Comparison of ENCODE assay signal across 8 cellular contexts in genomic region chr11:76379811-76380160, GRCh38. TPM values are rescaled to one million over a fixed set of nuclear protein-coding genes. Genes with fewer than 3 reads are reported as not detected.
DNase-seq lines count a peak whose midpoint lies in the region; ATAC-seq and TF ChIP-seq lines count a peak whose summit lies in the region.

No MANE protein-coding gene starts in this region.

- CTCF ChIA-PET in SK-N-SH (lab: Yijun Ruan, JAX), result interaction anchor here (1.4 kb wide), 1 partner anchor 133 kb away, joined by 3 read pairs; no protein-coding TSS in a partner anchor

- H3K9me3 Mint-ChIP-seq in activated naive CD8-positive, alpha-beta T cell treated with anti-CD3 and anti-CD28 coated beads for 36 hours, result no peaks in the 10 kb centered on the region

- peak overlapping the region; percentile 78 to 85 for H3K4me3 ChIP-seq in SK-N-SH (ENCODE audit: low read depth in 2 of 2, low read length in 1 of 2)
- H3K4me3 ChIP-seq in kidney epithelial cell (ENCODE audit: low read depth, low read length), result peak overlapping the region; percentile 89

- peaks cover 58% of the 10 kb centered on the region for H3K4me1 Mint-ChIP-seq in activated naive CD8-positive, alpha-beta T cell treated with anti-CD3 and anti-CD28 coated beads for 36 hours

- peaks cover 58% of the 10 kb centered on the region for H3K79me2 ChIP-seq in SK-N-SH (ENCODE audit: insufficient read depth)

- peaks cover 28% of the 10 kb centered on the region for H4K20me1 ChIP-seq in SK-N-SH (ENCODE audit: insufficient read depth)

- no peaks in the 10 kb centered on the region for H3K9me2 ChIP-seq in SK-N-SH

- H3K27me3 Mint-ChIP-seq in activated naive CD8-positive, alpha-beta T cell treated with anti-CD3 and anti-CD28 coated beads for 36 hours, result no peaks in the 10 kb centered on the region

- peaks cover 17 to 26% of the 10 kb centered on the region in 2 experiments; a peak in 3 of 4 replicates for H3K4me1 ChIP-seq in SK-N-SH (ENCODE audit: control insufficient read depth in 1 of 2, insufficient read depth in 2 of 2, low read depth in 1 of 2, low read length in 1 of 2)

- H3K36me3 ChIP-seq in SK-N-SH (replicated peaks in 1 of 2; ENCODE audit: control insufficient read depth in 1 of 2, insufficient read depth in 2 of 2, low read length in 1 of 2), result no peaks in the 10 kb centered on the region
- H3K36me3 ChIP-seq in kidney epithelial cell (ENCODE audit: control insufficient read depth, insufficient read depth, low read length), result no peaks in the 10 kb centered on the region

- H3K9ac ChIP-seq in SK-N-SH, result peak overlapping the region; percentile 86

- H3K27ac ChIP-seq in SK-N-SH (ENCODE audit: low read depth in 2 of 2, low read length in 1 of 2) (no peak overlapping the region), substantia nigra (ENCODE audit: low read depth, low read length, poor library complexity, severe bottlenecking) (peak overlapping the region; percentile 47)

- POLR2A ChIA-PET in SK-N-SH (lab: Yijun Ruan, JAX), result no interaction called here

- no peak for ATAC-seq in SK-N-SH treated with all-trans-retinoic acid at 6 μM for 48 hours
- no peak for ATAC-seq in activated CD4-positive, CD25-positive, alpha-beta regulatory T cell treated with anti-CD3 and anti-CD28 coated beads, Interleukin-2, amount 50 U/mL, for 24 hours

- H3K27ac Mint-ChIP-seq in activated naive CD8-positive, alpha-beta T cell treated with anti-CD3 and anti-CD28 coated beads for 36 hours, result peak overlapping the region; percentile 87

- H3K9me3 ChIP-seq in SK-N-SH, result no peaks in the 10 kb centered on the region

- DNase-seq in SK-N-SH (no peak), kidney epithelial cell (ENCODE audit: low read depth) (no peak), substantia nigra (lab: John Stamatoyannopoulos, UW) (no peak)
- DNase-seq in activated naive CD8-positive, alpha-beta T cell treated with anti-CD3 and anti-CD28 coated beads for 36 hours, result no peak
- DNase-seq in stimulated activated CD4-positive, alpha-beta T cell treated with anti-CD3 and anti-CD28 coated beads, Interleukin-2, amount 100 ng/mL, for 48 hours, result no peak
- DNase-seq in NK-92 treated with Interleukin-12 subunit alpha and Interleukin-12 subunit beta, amount 100 ng/mL, for 24 hours (lab: John Stamatoyannopoulos, UW), result no peak

- 0 out of 2 replicates have a peak overlapping the region, but pooled peaks have one; percentile 78 for H2AFZ ChIP-seq in SK-N-SH (ENCODE audit: low read depth)

- no peaks in the 10 kb centered on the region for H3K27me3 ChIP-seq in SK-N-SH (ENCODE audit: insufficient read depth)
- no peaks in the 10 kb centered on the region for H3K27me3 ChIP-seq in kidney epithelial cell (ENCODE audit: control insufficient read depth, insufficient read depth, low read length)

- no peak for TF ChIP-seq RAD21 in SK-N-SH (IDR thresholded peaks at IDR 0.05; ENCODE audit: low read length)

- TF ChIP-seq CTCF in SK-N-SH (IDR thresholded peaks at IDR 0.05) (no peak), kidney epithelial cell (IDR thresholded peaks at IDR 0.05; ENCODE audit: insufficient read depth, low read length, poor library complexity, severe bottlenecking) (no peak)

- TF ChIP-seq EP300 in SK-N-SH (IDR thresholded peaks at IDR 0.05; ENCODE audit: borderline replicate concordance in 1 of 2, low read depth in 1 of 2, low read length in 1 of 2), result no peak

- peak overlapping the region; percentile 86 for H3K4me2 ChIP-seq in SK-N-SH

- no peaks in the 10 kb centered on the region for H3F3A ChIP-seq in SK-N-SH (replicated peaks; ENCODE audit: insufficient read depth)

- peak overlapping the region; percentile 87 for H3K4me3 Mint-ChIP-seq in activated naive CD8-positive, alpha-beta T cell treated with anti-CD3 and anti-CD28 coated beads for 36 hours

- WGBS in SK-N-SH (ENCODE audit: low lambda C conversion rate), result 41% methylated on average over 6 of the region's 6 CpGs

- H3K36me3 Mint-ChIP-seq in activated naive CD8-positive, alpha-beta T cell treated with anti-CD3 and anti-CD28 coated beads for 36 hours, result peaks cover 12% of the 10 kb centered on the region

TF ChIP-seq in SK-N-SH, 30 proteins besides CTCF, POLR2A, EP300 and RAD21:
- no peak for TF ChIP-seq ELF1 (IDR thresholded peaks at IDR 0.05)
- TF ChIP-seq ZBTB33 (IDR thresholded peaks at IDR 0.05; ENCODE audit: borderline replicate concordance, low read depth), result no peak
- TF ChIP-seq RCOR1 (IDR thresholded peaks at IDR 0.05; ENCODE audit: low read length), result no peak
- TF ChIP-seq GABPA (IDR thresholded peaks at IDR 0.05; ENCODE audit: low read depth), result no peak
- no peak for TF ChIP-seq JUND (IDR thresholded peaks at IDR 0.05)
- TF ChIP-seq, protein P1, sequence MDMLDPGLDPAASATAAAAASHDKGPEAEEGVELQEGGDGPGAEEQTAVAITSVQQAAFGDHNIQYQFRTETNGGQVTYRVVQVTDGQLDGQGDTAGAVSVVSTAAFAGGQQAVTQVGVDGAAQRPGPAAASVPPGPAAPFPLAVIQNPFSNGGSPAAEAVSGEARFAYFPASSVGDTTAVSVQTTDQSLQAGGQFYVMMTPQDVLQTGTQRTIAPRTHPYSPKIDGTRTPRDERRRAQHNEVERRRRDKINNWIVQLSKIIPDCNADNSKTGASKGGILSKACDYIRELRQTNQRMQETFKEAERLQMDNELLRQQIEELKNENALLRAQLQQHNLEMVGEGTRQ (IDR thresholded peaks at IDR 0.05; ENCODE audit: borderline replicate concordance, low read depth, low read length), result no peak
- TF ChIP-seq TEAD4 (IDR thresholded peaks at IDR 0.05; ENCODE audit: borderline replicate concordance, insufficient read depth), result no peak

TF ChIP-seq in SK-N-SH treated with all-trans-retinoic acid at 6 μM for 48 hours, 23 proteins besides CTCF, POLR2A, EP300 and RAD21 (continues in another document):
- TF ChIP-seq ESRRG (CRISPR knock-in tag; IDR thresholded peaks at IDR 0.05) (no peak), ISL1 (CRISPR knock-in tag; IDR thresholded peaks at IDR 0.05) (no peak), TOX (CRISPR knock-in tag; IDR thresholded peaks at IDR 0.05; ENCODE audit: borderline replicate concordance) (no peak), ZC3H10 (CRISPR knock-in tag; IDR thresholded peaks at IDR 0.05) (no peak), ARNTL (CRISPR knock-in tag; IDR thresholded peaks at IDR 0.05; ENCODE audit: borderline replicate concordance, low read depth) (no peak), CSDC2 (CRISPR knock-in tag; IDR thresholded peaks at IDR 0.05) (no peak), ZNF8 (CRISPR knock-in tag; IDR thresholded peaks at IDR 0.05) (no peak), SNAI2 (CRISPR knock-in tag; IDR thresholded peaks at IDR 0.05) (no peak), ZNF70 (CRISPR knock-in tag; IDR thresholded peaks at IDR 0.05) (no peak), TCF4 (CRISPR knock-in tag; IDR thresholded peaks at IDR 0.05; ENCODE audit: borderline replicate concordance) (no peak)
- TF ChIP-seq, protein P2, sequence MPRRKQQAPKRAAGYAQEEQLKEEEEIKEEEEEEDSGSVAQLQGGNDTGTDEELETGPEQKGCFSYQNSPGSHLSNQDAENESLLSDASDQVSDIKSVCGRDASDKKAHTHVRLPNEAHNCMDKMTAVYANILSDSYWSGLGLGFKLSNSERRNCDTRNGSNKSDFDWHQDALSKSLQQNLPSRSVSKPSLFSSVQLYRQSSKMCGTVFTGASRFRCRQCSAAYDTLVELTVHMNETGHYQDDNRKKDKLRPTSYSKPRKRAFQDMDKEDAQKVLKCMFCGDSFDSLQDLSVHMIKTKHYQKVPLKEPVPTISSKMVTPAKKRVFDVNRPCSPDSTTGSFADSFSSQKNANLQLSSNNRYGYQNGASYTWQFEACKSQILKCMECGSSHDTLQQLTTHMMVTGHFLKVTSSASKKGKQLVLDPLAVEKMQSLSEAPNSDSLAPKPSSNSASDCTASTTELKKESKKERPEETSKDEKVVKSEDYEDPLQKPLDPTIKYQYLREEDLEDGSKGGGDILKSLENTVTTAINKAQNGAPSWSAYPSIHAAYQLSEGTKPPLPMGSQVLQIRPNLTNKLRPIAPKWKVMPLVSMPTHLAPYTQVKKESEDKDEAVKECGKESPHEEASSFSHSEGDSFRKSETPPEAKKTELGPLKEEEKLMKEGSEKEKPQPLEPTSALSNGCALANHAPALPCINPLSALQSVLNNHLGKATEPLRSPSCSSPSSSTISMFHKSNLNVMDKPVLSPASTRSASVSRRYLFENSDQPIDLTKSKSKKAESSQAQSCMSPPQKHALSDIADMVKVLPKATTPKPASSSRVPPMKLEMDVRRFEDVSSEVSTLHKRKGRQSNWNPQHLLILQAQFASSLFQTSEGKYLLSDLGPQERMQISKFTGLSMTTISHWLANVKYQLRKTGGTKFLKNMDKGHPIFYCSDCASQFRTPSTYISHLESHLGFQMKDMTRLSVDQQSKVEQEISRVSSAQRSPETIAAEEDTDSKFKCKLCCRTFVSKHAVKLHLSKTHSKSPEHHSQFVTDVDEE (CRISPR knock-in tag; IDR thresholded peaks at IDR 0.05), result no peak
- TF ChIP-seq, protein P3, sequence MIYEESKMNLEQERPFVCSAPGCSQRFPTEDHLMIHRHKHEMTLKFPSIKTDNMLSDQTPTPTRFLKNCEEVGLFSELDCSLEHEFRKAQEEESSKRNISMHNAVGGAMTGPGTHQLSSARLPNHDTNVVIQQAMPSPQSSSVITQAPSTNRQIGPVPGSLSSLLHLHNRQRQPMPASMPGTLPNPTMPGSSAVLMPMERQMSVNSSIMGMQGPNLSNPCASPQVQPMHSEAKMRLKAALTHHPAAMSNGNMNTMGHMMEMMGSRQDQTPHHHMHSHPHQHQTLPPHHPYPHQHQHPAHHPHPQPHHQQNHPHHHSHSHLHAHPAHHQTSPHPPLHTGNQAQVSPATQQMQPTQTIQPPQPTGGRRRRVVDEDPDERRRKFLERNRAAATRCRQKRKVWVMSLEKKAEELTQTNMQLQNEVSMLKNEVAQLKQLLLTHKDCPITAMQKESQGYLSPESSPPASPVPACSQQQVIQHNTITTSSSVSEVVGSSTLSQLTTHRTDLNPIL (CRISPR knock-in tag; IDR thresholded peaks at IDR 0.05; ENCODE audit: low read depth), result no peak

RNA-seq across cellular contexts. Expression of gene THAP12, which starts 1.1 kb away (rescaled TPM):
- polyA plus RNA-seq in SK-N-SH (2012; rRNA removed), result 14.9 and 19.6 TPM in 2 replicates
- polyA plus RNA-seq in SK-N-SH (2012; cell fraction: cytosol; rRNA removed), result 26.2 and 33.2 TPM in 2 replicates
- polyA plus RNA-seq in SK-N-SH (2012; cell fraction: nucleus; rRNA removed), result 5.4 and 11.4 TPM in 2 replicates
- 10 to 100 TPM; 68.3 to 74.7 TPM for total RNA-seq in activated naive CD8-positive, alpha-beta T cell treated with anti-CD3 and anti-CD28 coated beads for 36 hours
- total RNA-seq in kidney epithelial cell, result 25.1 and 35.3 TPM in 2 replicates

RNA-seq across cellular contexts. Expression of gene GVQW3, which starts 1.3 kb away (rescaled TPM):
- 2.3 and 3.9 TPM in 2 replicates for polyA plus RNA-seq in SK-N-SH (2012; rRNA removed)
- polyA plus RNA-seq in SK-N-SH (2012; cell fraction: cytosol; rRNA removed), result 1.2 and 1.5 TPM in 2 replicates
- polyA plus RNA-seq in SK-N-SH (2012; cell fraction: nucleus; rRNA removed), result 6.4 and 10.7 TPM in 2 replicates
- 1 to 10 TPM; 1.8 to 2.0 TPM for total RNA-seq in activated naive CD8-positive, alpha-beta T cell treated with anti-CD3 and anti-CD28 coated beads for 36 hours
- total RNA-seq in kidney epithelial cell, result 1.1 and 1.6 TPM in 2 replicates
